Comparison of ENCODE assay signal across 1 cellular context in genomic region chr20:33408313-33408712, GRCh38.
TF ChIP-seq lines count a peak whose summit lies in the region.

No MANE protein-coding gene starts in this region.

TF ChIP-seq in IMR-90, 13 proteins besides CTCF, POLR2A, EP300 and RAD21:
- no peak for TF ChIP-seq RCOR1 (IDR thresholded peaks at IDR 0.05; ENCODE audit: insufficient replicate concordance, low read length)
- no peak for TF ChIP-seq MXI1 (IDR thresholded peaks at IDR 0.05; ENCODE audit: borderline replicate concordance, low read depth, low read length)
- no peak for TF ChIP-seq ELK1 (IDR thresholded peaks at IDR 0.05; ENCODE audit: borderline replicate concordance, low read depth, low read length)
- TF ChIP-seq CEBPB (IDR thresholded peaks at IDR 0.05; ENCODE audit: low read depth, low read length), result no peak
- no peak for TF ChIP-seq SMC3 (IDR thresholded peaks at IDR 0.05; ENCODE audit: low read depth, low read length)
- TF ChIP-seq FOS (IDR thresholded peaks at IDR 0.05; ENCODE audit: low read depth, low read length), result no peak
- TF ChIP-seq NFE2L2 (IDR thresholded peaks at IDR 0.05; ENCODE audit: low read depth, low read length), result no peak
- no peak for TF ChIP-seq RFX5 (IDR thresholded peaks at IDR 0.05; ENCODE audit: low read depth, low read length)
- no peak for TF ChIP-seq BHLHE40 (IDR thresholded peaks at IDR 0.05; ENCODE audit: low read depth, low read length)
- TF ChIP-seq CHD1 (IDR thresholded peaks at IDR 0.05; ENCODE audit: low read depth, low read length), result no peak
- no peak for TF ChIP-seq MAFK (IDR thresholded peaks at IDR 0.05; ENCODE audit: low read depth, low read length)
- no peak for TF ChIP-seq MAZ (IDR thresholded peaks at IDR 0.05; ENCODE audit: borderline replicate concordance, low read depth, low read length)
- TF ChIP-seq USF2 (IDR thresholded peaks at IDR 0.05; ENCODE audit: low read depth, low read length), result no peak
